Comparison of ENCODE assay signal across 20 cellular contexts in genomic region chr17:77839324-77840155, GRCh38.
DNase-seq lines count a peak whose midpoint lies in the region; ATAC-seq and TF ChIP-seq lines count a peak whose summit lies in the region.
"Had no signal": no experiment of that assay in that cellular context is flagged by ENCODE, and none has a peak within 500 bp of the region (broad histone marks: within the 10 kb centered on the region; RNA-seq: fewer than 3 reads in every experiment).

No MANE protein-coding gene starts in this region.

- H2AFZ ChIP-seq in smooth muscle cell (ENCODE audit: low read depth), result no peak overlapping the region
- H2AFZ ChIP-seq: GM23248 had no signal

- H3K4me1 ChIP-seq in colonic mucosa (peaks cover 23% of the 10 kb centered on the region), smooth muscle cell (ENCODE audit: low read depth) (peaks cover 5% of the 10 kb centered on the region)

- H3K4me1 Mint-ChIP-seq in activated T-cell treated with anti-CD3 and anti-CD28 coated beads, Interleukin-2, amount 50 U/mL, for 24 hours (ENCODE audit: low read depth), result peaks cover 62% of the 10 kb centered on the region
- H3K4me1 Mint-ChIP-seq in activated T-cell treated with anti-CD3 and anti-CD28 coated beads, Interleukin-2, amount 50 U/mL, for 72 hours (ENCODE audit: low read depth), result peaks cover 74% of the 10 kb centered on the region
- peaks cover 44% of the 10 kb centered on the region for H3K4me1 Mint-ChIP-seq in CD14-positive monocyte

- H3K4me3 ChIP-seq in colonic mucosa (no peak overlapping the region), smooth muscle cell (no peak overlapping the region)
- H3K4me3 ChIP-seq: adrenal gland, cardiac muscle cell, GM23248 had no signal

- no peaks in the 10 kb centered on the region for H3K36me3 Mint-ChIP-seq in activated T-cell treated with anti-CD3 and anti-CD28 coated beads, Interleukin-2, amount 50 U/mL, for 24 hours (ENCODE audit: low read depth)
- peaks cover 8 to 11% of the 10 kb centered on the region in 2 donors for H3K36me3 Mint-ChIP-seq in activated T-cell treated with anti-CD3 and anti-CD28 coated beads, Interleukin-2, amount 50 U/mL, for 72 hours (ENCODE audit: insufficient read depth in 2 of 2)
- no peaks in the 10 kb centered on the region for H3K36me3 Mint-ChIP-seq in CD14-positive monocyte
- H3K36me3 Mint-ChIP-seq: IgD-negative memory B cell, naive B cell had no signal

- H3K4me2 ChIP-seq in smooth muscle cell, result peak overlapping the region; percentile 68

- no peaks in the 10 kb centered on the region for H4K20me1 ChIP-seq in smooth muscle cell (ENCODE audit: low read depth)

- no peaks in the 10 kb centered on the region for H3K27me3 Mint-ChIP-seq in activated T-cell treated with anti-CD3 and anti-CD28 coated beads, Interleukin-2, amount 50 U/mL, for 24 hours
- peaks cover 19% of the 10 kb centered on the region for H3K27me3 Mint-ChIP-seq in activated T-cell treated with anti-CD3 and anti-CD28 coated beads, Interleukin-2, amount 50 U/mL, for 72 hours (ENCODE audit: low read depth)
- peaks cover 22 to 30% (median 24%) of the 10 kb centered on the region in 3 donors for H3K27me3 Mint-ChIP-seq in CD14-positive monocyte (ENCODE audit: low read depth in 3 of 3)

- 69% methylated on average over 13 of the region's 13 CpGs for WGBS in smooth muscle cell (ENCODE audit: low lambda C conversion rate)

- no peak for TF ChIP-seq CTCF in colonic mucosa (IDR thresholded peaks at IDR 0.05)
- no peak for TF ChIP-seq CTCF in smooth muscle cell (IDR thresholded peaks at IDR 0.05; ENCODE audit: borderline replicate concordance, insufficient read depth, poor library complexity, severe bottlenecking)
- no peak for TF ChIP-seq CTCF in CD14-positive monocyte (IDR thresholded peaks at IDR 0.05)

- H3K9me3 ChIP-seq in colonic mucosa (no peaks in the 10 kb centered on the region), smooth muscle cell (replicated peaks; ENCODE audit: low read depth) (no peaks in the 10 kb centered on the region)
- H3K9me3 ChIP-seq: adrenal gland, BE2C had no signal

- peak overlapping the region in 1 of 2 donors; percentile 7 for H3K9ac ChIP-seq in colonic mucosa (ENCODE audit: low read depth in 2 of 2, low read length in 2 of 2)
- peak overlapping the region; percentile 11 for H3K9ac ChIP-seq in smooth muscle cell (ENCODE audit: low read depth)
- H3K9ac ChIP-seq: GM23248 had no signal

- H3K27me3 ChIP-seq in colonic mucosa, result no peaks in the 10 kb centered on the region
- H3K27me3 ChIP-seq in smooth muscle cell (ENCODE audit: low read depth), result no peaks in the 10 kb centered on the region
- H3K27me3 ChIP-seq: adrenal gland, BE2C, cardiac muscle cell had no signal

- intact Hi-C loops in colonic mucosa (cut with DNase I), result no loop called here
- intact Hi-C loops in CD14-positive monocyte (cut with micrococcal nuclease), result no loop called here

- H3K27ac Mint-ChIP-seq in activated T-cell treated with anti-CD3 and anti-CD28 coated beads, Interleukin-2, amount 50 U/mL, for 24 hours, result no peak overlapping the region
- H3K27ac Mint-ChIP-seq in activated T-cell treated with anti-CD3 and anti-CD28 coated beads, Interleukin-2, amount 50 U/mL, for 72 hours, result no peak overlapping the region
- H3K27ac Mint-ChIP-seq in CD14-positive monocyte, result peak overlapping the region in 1 of 7 donors; percentile 3
- H3K27ac Mint-ChIP-seq: IgD-negative memory B cell had no signal

- ATAC-seq in activated T-cell treated with anti-CD3 and anti-CD28 coated beads, Interleukin-2, amount 50 U/mL, for 72 hours (replicated peaks in 1 of 2), result no peak

- H3F3A ChIP-seq in smooth muscle cell (ENCODE audit: low read depth), result peaks cover 9% of the 10 kb centered on the region

- no peaks in the 10 kb centered on the region for H3K9me3 Mint-ChIP-seq in activated T-cell treated with anti-CD3 and anti-CD28 coated beads, Interleukin-2, amount 50 U/mL, for 24 hours
- H3K9me3 Mint-ChIP-seq in activated T-cell treated with anti-CD3 and anti-CD28 coated beads, Interleukin-2, amount 50 U/mL, for 72 hours, result peaks cover 0 to 5% of the 10 kb centered on the region in 2 donors
- H3K9me3 Mint-ChIP-seq in CD14-positive monocyte, result no peaks in the 10 kb centered on the region

- H3K36me3 ChIP-seq in colonic mucosa (no peaks in the 10 kb centered on the region), smooth muscle cell (ENCODE audit: low read depth) (no peaks in the 10 kb centered on the region)
- H3K36me3 ChIP-seq: adrenal gland, BE2C, cardiac muscle cell had no signal

- no peak overlapping the region for H3K4me3 Mint-ChIP-seq in activated T-cell treated with anti-CD3 and anti-CD28 coated beads, Interleukin-2, amount 50 U/mL, for 24 hours
- no peak overlapping the region for H3K4me3 Mint-ChIP-seq in activated T-cell treated with anti-CD3 and anti-CD28 coated beads, Interleukin-2, amount 50 U/mL, for 72 hours
- H3K4me3 Mint-ChIP-seq in CD14-positive monocyte, result peak overlapping the region in 1 of 2 donors; percentile 69

- DNase-seq in activated T-cell treated with anti-CD3 and anti-CD28 coated beads, Interleukin-2, amount 50 U/mL, for 24 hours, result peak; percentile 14
- DNase-seq in activated T-cell treated with anti-CD3 and anti-CD28 coated beads, Interleukin-2, amount 50 U/mL, for 72 hours, result no peak
- peak; percentile 64 for DNase-seq in colonic mucosa
- DNase-seq in mucosa of gallbladder (ENCODE audit: low spot score), result peak; percentile 51
- no peak for DNase-seq in smooth muscle cell (lab: John Stamatoyannopoulos, UW; ENCODE audit: unreplicated experiment)
- no peak for DNase-seq in CD14-positive monocyte (ENCODE audit: low spot score)
- DNase-seq in COR-L47 (lab: John Stamatoyannopoulos, UW), result no peak
- DNase-seq in UCSD-AML1 (lab: John Stamatoyannopoulos, UW; ENCODE audit: unreplicated experiment), result no peak
- DNase-seq: activated CD4-positive, alpha-beta T cell treated with anti-CD3 and anti-CD28 coated beads for 4 hours; activated gamma-delta T cell; BE2C; GM23248; mammary epithelial cell; MM.1S; naive B cell; NCI-H1436; NCI-H526 had no signal

- no peaks in the 10 kb centered on the region for H3K79me2 ChIP-seq in smooth muscle cell (ENCODE audit: low read depth)

- peak overlapping the region; percentile 67 for H3K27ac ChIP-seq in colonic mucosa
- peak overlapping the region; percentile 67 for H3K27ac ChIP-seq in smooth muscle cell (ENCODE audit: low read depth)
- H3K27ac ChIP-seq: adrenal gland, cardiac muscle cell, GM23248 had no signal

Comparison
In these comparisons a context has a peak if more than half of its experiments do, and no peak if none do; other contexts are left out.
1. DNase-seq: peak in activated T-cell treated with anti-CD3 and anti-CD28 coated beads, Interleukin-2, amount 50 U/mL, for 24 hours (single experiment), colonic mucosa (single experiment) and mucosa of gallbladder (single experiment); none in activated T-cell treated with anti-CD3 and anti-CD28 coated beads, Interleukin-2, amount 50 U/mL, for 72 hours (0 of 2), smooth muscle cell (single experiment), CD14-positive monocyte (single experiment), COR-L47 (single experiment) and UCSD-AML1 (single experiment).